1 cellular context compared by ENCODE assay signal in the genomic region with DNA sequence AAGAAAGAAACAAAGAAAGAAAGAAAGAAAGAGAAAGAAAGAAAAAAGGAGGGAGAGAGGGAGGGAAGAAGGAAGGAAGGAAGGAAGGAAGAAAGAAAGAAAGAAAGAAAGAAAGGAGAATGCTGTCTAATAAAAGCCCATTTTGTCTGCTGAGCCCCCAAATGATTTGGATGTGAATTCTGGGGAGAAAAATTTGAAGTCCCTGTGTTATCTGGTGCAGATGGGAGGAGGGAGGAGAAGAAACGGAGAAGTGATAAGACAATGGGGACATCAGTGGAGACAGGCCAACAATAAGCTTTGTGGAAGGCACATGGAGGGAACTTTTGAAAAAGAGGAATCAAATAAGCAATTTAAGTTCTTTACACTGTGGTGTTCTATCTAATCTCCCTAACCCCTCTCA.
TF ChIP-seq lines count a peak whose summit lies in the region.

No MANE protein-coding gene starts in this region.

TF ChIP-seq in K562, 482 proteins besides CTCF, POLR2A, EP300 and RAD21 (continued from another document):
- TF ChIP-seq, protein P1, sequence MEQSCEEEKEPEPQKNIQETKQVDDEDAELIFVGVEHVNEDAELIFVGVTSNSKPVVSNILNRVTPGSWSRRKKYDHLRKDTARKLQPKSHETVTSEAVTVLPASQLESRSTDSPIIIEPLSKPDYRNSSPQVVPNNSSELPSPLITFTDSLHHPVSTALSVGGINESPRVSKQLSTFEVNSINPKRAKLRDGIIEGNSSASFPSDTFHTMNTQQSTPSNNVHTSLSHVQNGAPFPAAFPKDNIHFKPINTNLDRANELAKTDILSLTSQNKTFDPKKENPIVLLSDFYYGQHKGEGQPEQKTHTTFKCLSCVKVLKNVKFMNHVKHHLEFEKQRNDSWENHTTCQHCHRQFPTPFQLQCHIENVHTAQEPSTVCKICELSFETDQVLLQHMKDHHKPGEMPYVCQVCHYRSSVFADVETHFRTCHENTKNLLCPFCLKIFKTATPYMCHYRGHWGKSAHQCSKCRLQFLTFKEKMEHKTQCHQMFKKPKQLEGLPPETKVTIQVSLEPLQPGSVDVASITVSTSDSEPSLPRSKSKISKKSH (CRISPR knock-in tag; IDR thresholded peaks at IDR 0.05) = no peak
- TF ChIP-seq BCL6 (CRISPR knock-in tag; IDR thresholded peaks at IDR 0.05) (no peak), MYC (IDR thresholded peaks at IDR 0.05; ENCODE audit: low read depth, low read length) (peak; percentile 66; the same call in 1 of the 2 replicates), MYC (CRISPR knock-in tag; IDR thresholded peaks at IDR 0.05; ENCODE audit: borderline replicate concordance, low read depth) (no peak), ARID2 (IDR thresholded peaks at IDR 0.05) (peak; percentile 42; the same call in 1 of the 2 replicates), HDAC2 (IDR thresholded peaks at IDR 0.05) (0 out of 2 replicates have a peak, but pooled peaks have one; percentile 60), ZNF717 (CRISPR knock-in tag; IDR thresholded peaks at IDR 0.05) (no peak), AFF1 (IDR thresholded peaks at IDR 0.05; ENCODE audit: low read depth in 1 of 2, partially characterized antibody in 2 of 2) (no peak), CBX5 (IDR thresholded peaks at IDR 0.05; ENCODE audit: borderline replicate concordance, low read depth) (no peak), SOX6 (IDR thresholded peaks at IDR 0.05) (peak; percentile 96), RB1 (IDR thresholded peaks at IDR 0.05; ENCODE audit: low read depth) (no peak), HES1 (IDR thresholded peaks at IDR 0.05; ENCODE audit: low read depth) (no peak), POLR3A (IDR thresholded peaks at IDR 0.05; ENCODE audit: borderline replicate concordance, extremely low read depth, insufficient read depth, insufficient read length) (no peak), CBX3 (IDR thresholded peaks at IDR 0.05; ENCODE audit: borderline replicate concordance in 1 of 2, low read length in 2 of 2) (no peak), ZNF23 (CRISPR knock-in tag; IDR thresholded peaks at IDR 0.05) (no peak), ZNF175 (CRISPR knock-in tag; IDR thresholded peaks at IDR 0.05; ENCODE audit: low read depth) (no peak), ZFP1 (CRISPR knock-in tag; IDR thresholded peaks at IDR 0.05) (no peak)
- TF ChIP-seq, protein P2, sequence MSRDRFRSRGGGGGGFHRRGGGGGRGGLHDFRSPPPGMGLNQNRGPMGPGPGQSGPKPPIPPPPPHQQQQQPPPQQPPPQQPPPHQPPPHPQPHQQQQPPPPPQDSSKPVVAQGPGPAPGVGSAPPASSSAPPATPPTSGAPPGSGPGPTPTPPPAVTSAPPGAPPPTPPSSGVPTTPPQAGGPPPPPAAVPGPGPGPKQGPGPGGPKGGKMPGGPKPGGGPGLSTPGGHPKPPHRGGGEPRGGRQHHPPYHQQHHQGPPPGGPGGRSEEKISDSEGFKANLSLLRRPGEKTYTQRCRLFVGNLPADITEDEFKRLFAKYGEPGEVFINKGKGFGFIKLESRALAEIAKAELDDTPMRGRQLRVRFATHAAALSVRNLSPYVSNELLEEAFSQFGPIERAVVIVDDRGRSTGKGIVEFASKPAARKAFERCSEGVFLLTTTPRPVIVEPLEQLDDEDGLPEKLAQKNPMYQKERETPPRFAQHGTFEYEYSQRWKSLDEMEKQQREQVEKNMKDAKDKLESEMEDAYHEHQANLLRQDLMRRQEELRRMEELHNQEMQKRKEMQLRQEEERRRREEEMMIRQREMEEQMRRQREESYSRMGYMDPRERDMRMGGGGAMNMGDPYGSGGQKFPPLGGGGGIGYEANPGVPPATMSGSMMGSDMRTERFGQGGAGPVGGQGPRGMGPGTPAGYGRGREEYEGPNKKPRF (IDR thresholded peaks at IDR 0.05; ENCODE audit: low read depth, low read length) = no peak
- TF ChIP-seq, protein P3, sequence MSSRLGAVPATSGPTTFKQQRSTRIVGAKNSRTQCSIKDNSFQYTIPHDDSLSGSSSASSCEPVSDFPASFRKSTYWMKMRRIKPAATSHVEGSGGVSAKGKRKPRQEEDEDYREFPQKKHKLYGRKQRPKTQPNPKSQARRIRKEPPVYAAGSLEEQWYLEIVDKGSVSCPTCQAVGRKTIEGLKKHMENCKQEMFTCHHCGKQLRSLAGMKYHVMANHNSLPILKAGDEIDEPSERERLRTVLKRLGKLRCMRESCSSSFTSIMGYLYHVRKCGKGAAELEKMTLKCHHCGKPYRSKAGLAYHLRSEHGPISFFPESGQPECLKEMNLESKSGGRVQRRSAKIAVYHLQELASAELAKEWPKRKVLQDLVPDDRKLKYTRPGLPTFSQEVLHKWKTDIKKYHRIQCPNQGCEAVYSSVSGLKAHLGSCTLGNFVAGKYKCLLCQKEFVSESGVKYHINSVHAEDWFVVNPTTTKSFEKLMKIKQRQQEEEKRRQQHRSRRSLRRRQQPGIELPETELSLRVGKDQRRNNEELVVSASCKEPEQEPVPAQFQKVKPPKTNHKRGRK (tag; IDR thresholded peaks at IDR 0.05) = peak; percentile 99
